ENCODE assay signal across 1 cellular context in genomic region chr7:1885465-1886226, GRCh38.
TF ChIP-seq lines count a peak whose summit lies in the region.

No MANE protein-coding gene starts in this region.

TF ChIP-seq in WTC11, 78 proteins besides CTCF, POLR2A, EP300 and RAD21 (continued from another document):
- TF ChIP-seq ARID4B (CRISPR knock-in tag; IDR thresholded peaks at IDR 0.05; ENCODE audit: borderline replicate concordance) (no peak), ETV6 (CRISPR knock-in tag; IDR thresholded peaks at IDR 0.05) (no peak), SP1 (CRISPR knock-in tag; conservative IDR thresholded peaks at IDR 0.05) (no peak), ZNF263 (CRISPR knock-in tag; IDR thresholded peaks at IDR 0.05; ENCODE audit: low read depth) (no peak), TEAD4 (CRISPR knock-in tag; IDR thresholded peaks at IDR 0.05) (no peak), AFF4 (CRISPR knock-in tag; IDR thresholded peaks at IDR 0.05; ENCODE audit: borderline replicate concordance) (no peak), OVOL2 (CRISPR knock-in tag; IDR thresholded peaks at IDR 0.05; ENCODE audit: borderline replicate concordance) (no peak)
